In genomic region chr12:13258212-13258611, GRCh38 we compare ENCODE assay signal across 24 cellular contexts.
DNase-seq lines count a peak whose midpoint lies in the region; ATAC-seq and TF ChIP-seq lines count a peak whose summit lies in the region.
"Had no signal": no experiment of that assay in that cellular context is flagged by ENCODE, and none has a peak within 500 bp of the region (broad histone marks: within the 10 kb centered on the region; RNA-seq: fewer than 3 reads in every experiment).

No MANE protein-coding gene starts in this region.

- TF ChIP-seq CTCF in fibroblast of lung (conservative IDR thresholded peaks at IDR 0.05 in 1 of 2, IDR thresholded peaks at IDR 0.05 in 1 of 2; ENCODE audit: low read depth in 1 of 2, low read length in 2 of 2) = no peak

- H3K27ac ChIP-seq in BLaER1 treated with 17β-estradiol and CSF1 and Interleukin-3, amounts not matched to agents 10 nM and 100 nM = no peak overlapping the region
- H3K27ac ChIP-seq in fibroblast of lung (ENCODE audit: insufficient read depth, low read length) = no peak overlapping the region
- peak overlapping the region; percentile 53 for H3K27ac ChIP-seq in mesodermal cell (ENCODE audit: low read depth, low read length, severe bottlenecking)
- no peak overlapping the region for H3K27ac ChIP-seq in caudate nucleus (ENCODE audit: low read depth, low read length)
- H3K27ac ChIP-seq: brain microvascular endothelial cell, esophagus squamous epithelium, Peyer's patch had no signal

- peak overlapping the region in 6 of 11 experiments; percentile 4 to 56 (median 38); a peak in 8 of 22 replicates for H3K4me2 ChIP-seq in BLaER1 treated with 17β-estradiol and CSF1 and Interleukin-3, amounts not matched to agents 10 nM and 100 nM
- peak overlapping the region; percentile 13 for H3K4me2 ChIP-seq in fibroblast of lung (ENCODE audit: extremely low read depth, insufficient read depth, low read length)

- no peaks in the 10 kb centered on the region for H4K20me1 ChIP-seq in BLaER1 treated with 17β-estradiol and CSF1 and Interleukin-3, amounts not matched to agents 10 nM and 100 nM
- no peaks in the 10 kb centered on the region for H4K20me1 ChIP-seq in fibroblast of lung (ENCODE audit: control insufficient read depth, extremely low read depth, insufficient read depth, low read length)

- no peak overlapping the region for H2AFZ ChIP-seq in fibroblast of lung (ENCODE audit: low read length)

- ATAC-seq in HG02678 (IDR thresholded peaks at IDR 0.05; ENCODE audit: unreplicated experiment) = no peak
- no peak for ATAC-seq in GM18867 (IDR thresholded peaks at IDR 0.05; ENCODE audit: unreplicated experiment)
- ATAC-seq: activated CD4-positive, CD25-positive, alpha-beta regulatory T cell treated with anti-CD3 and anti-CD28 coated beads, Interleukin-2, amount 50 U/mL, for 24 hours; activated CD8-positive, alpha-beta T cell treated with anti-CD3 and anti-CD28 coated beads, Interleukin-2, amount 10 ng/mL, durations not matched to agents 7 days and 5 days; K562; T-cell had no signal

- no peaks in the 10 kb centered on the region for H3K36me3 ChIP-seq in BLaER1 treated with 17β-estradiol and CSF1 and Interleukin-3, amounts not matched to agents 10 nM and 100 nM
- H3K36me3 ChIP-seq in fibroblast of lung (ENCODE audit: control insufficient read depth, insufficient read depth, low read length) = no peaks in the 10 kb centered on the region
- H3K36me3 ChIP-seq in mesodermal cell (ENCODE audit: control insufficient read depth, insufficient read depth, low read length) = no peaks in the 10 kb centered on the region
- H3K36me3 ChIP-seq: brain microvascular endothelial cell, esophagus squamous epithelium, Peyer's patch had no signal

- no peaks in the 10 kb centered on the region for H3K9me3 ChIP-seq in BLaER1 treated with 17β-estradiol and CSF1 and Interleukin-3, amounts not matched to agents 10 nM and 100 nM (replicated peaks in 1 of 11)
- H3K9me3 ChIP-seq in fibroblast of lung (ENCODE audit: control insufficient read depth, insufficient read depth, low read depth, low read length) (no peaks in the 10 kb centered on the region), mesodermal cell (ENCODE audit: control insufficient read depth, low read length) (no peaks in the 10 kb centered on the region)
- H3K9me3 ChIP-seq: esophagus squamous epithelium, Peyer's patch had no signal

- 73 to 90% methylated on average over 3 of the region's 3 CpGs for WGBS in mesodermal cell (ENCODE audit: insufficient coverage in 2 of 2), 2 experiments

- H3K27me3 ChIP-seq in BLaER1 treated with 17β-estradiol and CSF1 and Interleukin-3, amounts not matched to agents 10 nM and 100 nM = 0 out of 22 replicates have a peak, but pooled peaks cover 0 to 2% (median 0%) of the 10 kb centered on the region in 11 experiments
- no peaks in the 10 kb centered on the region for H3K27me3 ChIP-seq in fibroblast of lung (ENCODE audit: control insufficient read depth, insufficient read depth, low read length)
- H3K27me3 ChIP-seq: brain microvascular endothelial cell, Peyer's patch had no signal

- DNase-seq in NCI-H2227 treated with DMSO at 0.1 percent for 48 hours (lab: John Stamatoyannopoulos, UW) (peak; percentile 24), fibroblast of lung (ENCODE audit: low read depth in 2 of 2) (no peak), H4 (ENCODE audit: low spot score) (no peak), caudate nucleus (lab: John Stamatoyannopoulos, UW) (no peak)
- DNase-seq: activated CD8-positive, alpha-beta T cell treated with anti-CD3 and anti-CD28 coated beads, Interleukin-2, amount 10 ng/mL, durations not matched to agents 7 days and 5 days; activated gamma-delta T cell; brain microvascular endothelial cell; DND-41; esophagus squamous epithelium; HFFc6; kidney glomerular epithelial cell; mammary epithelial cell; naive B cell; NCI-H1436; NCI-H510A; Peyer's patch; substantia nigra; T-cell had no signal

- peaks cover 16 to 26% (median 19%) of the 10 kb centered on the region in 10 experiments for H3K4me1 ChIP-seq in BLaER1 treated with 17β-estradiol and CSF1 and Interleukin-3, amounts not matched to agents 10 nM and 100 nM
- H3K4me1 ChIP-seq in fibroblast of lung (ENCODE audit: control insufficient read depth, extremely low read depth, insufficient read depth, low read length) (peaks cover 3% of the 10 kb centered on the region), mesodermal cell (ENCODE audit: control insufficient read depth, insufficient read depth, low read length, poor library complexity, severe bottlenecking) (peaks cover 26% of the 10 kb centered on the region)

- no peak overlapping the region for H3K9ac ChIP-seq in BLaER1 treated with 17β-estradiol and CSF1 and Interleukin-3, amounts not matched to agents 10 nM and 100 nM
- no peak overlapping the region for H3K9ac ChIP-seq in fibroblast of lung (ENCODE audit: insufficient read depth, low read length)

- no peak overlapping the region for H3K4me3 ChIP-seq in BLaER1 treated with 17β-estradiol and CSF1 and Interleukin-3, amounts not matched to agents 10 nM and 100 nM
- H3K4me3 ChIP-seq in fibroblast of lung (replicated peaks in 1 of 4; ENCODE audit: control extremely low read depth in 1 of 4, insufficient read depth in 1 of 4, low read depth in 3 of 4, low read length in 4 of 4) (no peak overlapping the region), mesodermal cell (ENCODE audit: extremely low read depth, insufficient read depth, low read length, poor library complexity, severe bottlenecking) (no peak overlapping the region)
- H3K4me3 ChIP-seq: esophagus squamous epithelium, K562, Peyer's patch had no signal

- no peaks in the 10 kb centered on the region for H3K79me2 ChIP-seq in fibroblast of lung (ENCODE audit: control insufficient read depth, insufficient read depth, low read length)
